Comparison of ENCODE assay signal across 9 cellular contexts in the genomic region with DNA sequence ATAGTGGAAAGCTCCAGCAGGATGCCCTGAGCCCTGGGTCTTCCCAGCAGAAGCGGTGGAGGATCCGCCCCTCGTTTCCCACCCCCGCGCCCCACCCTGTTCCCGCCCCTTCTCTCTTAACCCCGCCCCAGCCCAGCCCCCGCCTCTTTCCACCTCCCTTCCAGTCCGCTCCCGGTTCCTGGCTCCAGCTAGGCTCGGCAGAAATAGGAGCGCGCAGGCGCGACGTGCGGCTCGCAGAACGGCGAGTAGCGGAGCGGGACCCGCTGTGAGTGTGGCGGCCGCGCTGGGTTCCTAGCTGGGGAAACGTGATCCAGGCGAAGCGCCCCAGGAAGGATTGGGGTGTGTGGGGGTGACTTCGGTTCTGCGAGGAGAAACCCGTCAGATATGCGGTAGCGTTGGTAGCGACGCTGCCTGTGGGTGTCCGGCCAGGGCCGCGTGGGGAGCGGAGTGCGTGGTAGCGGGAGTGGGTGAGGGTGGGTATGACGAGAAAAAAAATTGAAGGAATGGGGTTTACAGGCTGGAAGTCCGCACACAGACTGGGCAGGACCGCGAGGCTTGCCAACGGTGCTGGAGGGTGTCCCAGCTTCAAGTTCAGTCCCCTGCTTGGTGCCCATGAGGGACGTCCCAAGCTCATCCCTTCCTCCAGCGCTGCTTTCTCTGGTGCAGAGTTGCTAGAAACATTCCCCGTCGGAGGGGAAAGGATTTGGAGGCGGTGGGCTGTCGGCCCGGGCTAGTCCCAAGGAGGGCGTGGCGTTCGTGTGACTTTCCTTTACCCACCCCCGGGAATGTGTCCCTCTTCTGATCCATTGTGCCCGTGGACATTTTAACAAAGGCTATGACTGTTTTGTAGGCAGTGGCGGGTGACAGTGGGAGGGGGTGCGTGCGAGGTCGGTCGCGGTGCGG. TPM values are rescaled to one million over a fixed set of nuclear protein-coding genes. Genes with fewer than 3 reads are reported as not detected.
DNase-seq lines count a peak whose midpoint lies in the region; ATAC-seq, FAIRE-seq and TF ChIP-seq lines count a peak whose summit lies in the region.
"Had no signal": no experiment of that assay in that cellular context is flagged by ENCODE, and none has a peak within 500 bp of the region (broad histone marks: within the 10 kb centered on the region; RNA-seq: fewer than 3 reads in every experiment).

PRRG1 (plus strand) TSS at position 234 of the 903 bp plus-strand sequence. CDS start 56,886 bp downstream, outside the sequence.

- CTCF ChIA-PET in A549 (lab: Yijun Ruan, JAX) (no interaction called here), HCT116 (lab: Charles Lee) (no interaction called here)

- H3K27ac ChIP-seq in A549 = peak within 1 kb of the TSS; percentile 82 to 88
- peak within 1 kb of the TSS; percentile 75 for H3K27ac ChIP-seq in HCT116 (ENCODE audit: low read depth, low read length)
- H3K27ac ChIP-seq in spleen = peak within 1 kb of the TSS; percentile 51 to 82 (median 74)

- FAIRE-seq in A549 (lab: Jason Lieb, UNC) = no peak
- FAIRE-seq in RCC 7860 (lab: Jason Lieb, UNC) = no peak
- FAIRE-seq: GM12878 had no signal

- H3K4me3 ChIP-seq in A549 (peak within 1 kb of the TSS; percentile 97), HCT116 (replicated peaks in 1 of 2; ENCODE audit: low read depth in 1 of 2, low read length in 2 of 2) (peak within 1 kb of the TSS; percentile 74 to 77), spleen (peak within 1 kb of the TSS; percentile 7 to 69 (median 39))
- H3K4me3 ChIP-seq: GM12878 had no signal

- H3K4me1 ChIP-seq in A549 (peaks cover 4% of the 10 kb centered on the region; the same call in 1 of the 3 replicates), HCT116 (ENCODE audit: control insufficient read depth in 1 of 2, insufficient read depth in 2 of 2, low read length in 2 of 2) (0 out of 4 replicates have a peak, but pooled peaks cover 2 to 5% of the 10 kb centered on the region in 2 experiments), spleen (peaks cover 0 to 4% (median 0%) of the 10 kb centered on the region in 6 donors)

- TF ChIP-seq POLR2A in A549 (IDR thresholded peaks at IDR 0.05; ENCODE audit: low read length) (peak; percentile 77), HCT116 (IDR thresholded peaks at IDR 0.05; ENCODE audit: borderline replicate concordance, extremely low read depth, insufficient read depth, insufficient read length) (no peak), spleen (IDR thresholded peaks at IDR 0.05) (no peak)

- H3K36me3 ChIP-seq in HCT116 (ENCODE audit: control insufficient read depth in 1 of 2, insufficient read depth in 2 of 2, low read length in 2 of 2) (no peaks in the 10 kb centered on the region), spleen (no peaks in the 10 kb centered on the region)

- H3K9me2 ChIP-seq in HCT116 (ENCODE audit: insufficient read depth) = no peaks in the 10 kb centered on the region

- TF ChIP-seq CTCF in A549 (IDR thresholded peaks at IDR 0.05) (no peak), HCT116 (IDR thresholded peaks at IDR 0.05 in 2 of 3, conservative IDR thresholded peaks at IDR 0.05 in 1 of 3; ENCODE audit: borderline replicate concordance in 1 of 3, insufficient read depth in 1 of 3, low read depth in 2 of 3, low read length in 2 of 3) (no peak), spleen (IDR thresholded peaks at IDR 0.05 in 8 of 11, conservative IDR thresholded peaks at IDR 0.05 in 3 of 11) (no peak)

- H3K9ac ChIP-seq in HCT116 (ENCODE audit: low read length) = peak within 1 kb of the TSS; percentile 79

- peak within 1 kb of the TSS; percentile 74 for H2AFZ ChIP-seq in HCT116 (ENCODE audit: low read depth, low read length, poor library complexity, severe bottlenecking)

- intact Hi-C loops in HCT116 (cut with micrococcal nuclease) = no loop called here
- intact Hi-C loops in spleen (cut with DNase I; ENCODE audit: low total_unique reads) = no loop called here

- H3K4me2 ChIP-seq in A549 = peak within 1 kb of the TSS; percentile 89
- H3K4me2 ChIP-seq in HCT116 (ENCODE audit: low read length) = peak within 1 kb of the TSS; percentile 80

- H3K79me2 ChIP-seq in HCT116 (ENCODE audit: insufficient read depth, low read length) = peaks cover 42% of the 10 kb centered on the region

- DNase-seq in A549 (ENCODE audit: low read depth in 1 of 2, low spot score in 1 of 2) (peak; percentile 42 to 80), HCT116 (ENCODE audit: low read depth, low spot score) (peak; percentile 61), RCC 7860 (ENCODE audit: low spot score) (peak; percentile 68), ecto neural progenitor cell (ENCODE audit: low spot score) (peak; percentile 89), left lobe of liver (ENCODE audit: low spot score) (peak; percentile 84), spleen (peak; percentile 80), NCI-H187 treated with DMSO at 0.1 percent for 48 hours (lab: John Stamatoyannopoulos, UW) (no peak)

- H4K20me1 ChIP-seq in HCT116 (ENCODE audit: insufficient read depth) = no peaks in the 10 kb centered on the region

- H3K9me3 ChIP-seq in A549 (no peaks in the 10 kb centered on the region), HCT116 (ENCODE audit: control insufficient read depth in 1 of 2, insufficient read depth in 1 of 2, low read depth in 1 of 2, low read length in 2 of 2) (no peaks in the 10 kb centered on the region), spleen (no peaks in the 10 kb centered on the region)

- POLR2A ChIA-PET in A549 (lab: Yijun Ruan, JAX) (no interaction called here), HCT116 (lab: Charles Lee) (interaction anchor here (0.7 to 1.5 kb wide), 2 partner anchors 10 to 11 kb away, joined by 4 read pairs; no protein-coding TSS in a partner anchor)

- 1% methylated on average over 39 of the region's 66 CpGs for WGBS in A549 (ENCODE audit: missing lambda C conversion rate)
- 3 to 55% (median 9%) methylated on average over 28 to 66 of the region's 66 CpGs for WGBS in spleen, 5 donors

- no peak for TF ChIP-seq EP300 in A549 (IDR thresholded peaks at IDR 0.05)

- H3K27me3 ChIP-seq in HCT116 (ENCODE audit: insufficient read depth, low read length) = no peaks in the 10 kb centered on the region
- H3K27me3 ChIP-seq in spleen (replicated peaks in 1 of 7) = peaks cover 0 to 31% (median 7%) of the 10 kb centered on the region in 7 donors

- BruUV-seq in HCT116 (replicated peaks; lab: Mats Ljungman, UMichigan) = no TSS peak

- RAD21 ChIA-PET in HCT116 (lab: Charles Lee; ENCODE audit: low non-redundant PET in 1 of 2, low total read pairs in 2 of 2, uncharacterized antibody in 2 of 2, unreplicated experiment in 2 of 2) = no interaction called here

- ATAC-seq in A549 (peak; percentile 96 to 97), HCT116 (peak; percentile 92), left lobe of liver (peak; percentile 91), HG03159 (IDR thresholded peaks at IDR 0.05; ENCODE audit: unreplicated experiment) (no peak)
- ATAC-seq: GM12878 had no signal

- TF ChIP-seq RAD21 in A549 (conservative IDR thresholded peaks at IDR 0.05 in 1 of 2, IDR thresholded peaks at IDR 0.05 in 1 of 2) (no peak), HCT116 (IDR thresholded peaks at IDR 0.05; ENCODE audit: low read depth) (no peak)

TF ChIP-seq in A549, 52 proteins besides CTCF, POLR2A, EP300 and RAD21 (continues in another document):
- TF ChIP-seq FOSL2 (IDR thresholded peaks at IDR 0.05) (no peak), FOSL2 (CRISPR knock-in tag; IDR thresholded peaks at IDR 0.05) (no peak), ZSCAN20 (CRISPR knock-in tag; IDR thresholded peaks at IDR 0.05) (no peak), TP53 (CRISPR knock-in tag; IDR thresholded peaks at IDR 0.05) (no peak), ZNF302 (CRISPR knock-in tag; IDR thresholded peaks at IDR 0.05) (no peak)
- TF ChIP-seq, protein P1, sequence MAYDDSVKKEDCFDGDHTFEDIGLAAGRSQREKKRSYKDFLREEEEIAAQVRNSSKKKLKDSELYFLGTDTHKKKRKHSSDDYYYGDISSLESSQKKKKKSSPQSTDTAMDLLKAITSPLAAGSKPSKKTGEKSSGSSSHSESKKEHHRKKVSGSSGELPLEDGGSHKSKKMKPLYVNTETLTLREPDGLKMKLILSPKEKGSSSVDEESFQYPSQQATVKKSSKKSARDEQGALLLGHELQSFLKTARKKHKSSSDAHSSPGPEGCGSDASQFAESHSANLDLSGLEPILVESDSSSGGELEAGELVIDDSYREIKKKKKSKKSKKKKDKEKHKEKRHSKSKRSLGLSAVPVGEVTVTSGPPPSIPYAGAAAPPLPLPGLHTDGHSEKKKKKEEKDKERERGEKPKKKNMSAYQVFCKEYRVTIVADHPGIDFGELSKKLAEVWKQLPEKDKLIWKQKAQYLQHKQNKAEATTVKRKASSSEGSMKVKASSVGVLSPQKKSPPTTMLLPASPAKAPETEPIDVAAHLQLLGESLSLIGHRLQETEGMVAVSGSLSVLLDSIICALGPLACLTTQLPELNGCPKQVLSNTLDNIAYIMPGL (CRISPR knock-in tag; IDR thresholded peaks at IDR 0.05; ENCODE audit: borderline replicate concordance) = no peak

TF ChIP-seq in HCT116, 20 proteins besides CTCF, POLR2A, EP300 and RAD21 (continues in another document):
- TF ChIP-seq SRF (IDR thresholded peaks at IDR 0.05; ENCODE audit: low read depth) (no peak), SP1 (IDR thresholded peaks at IDR 0.05; ENCODE audit: low read depth) (no peak), YY1 (IDR thresholded peaks at IDR 0.05; ENCODE audit: extremely low read depth, insufficient replicate concordance, low read depth, low read length) (no peak), CBX3 (IDR thresholded peaks at IDR 0.05; ENCODE audit: low read depth) (no peak), MAX (IDR thresholded peaks at IDR 0.05) (peak; percentile 53; the same call in 1 of the 2 replicates), ZNF274 (IDR thresholded peaks at IDR 0.05; ENCODE audit: low read depth, low read length) (no peak), EZH2phosphoT487 (IDR thresholded peaks at IDR 0.05; ENCODE audit: borderline replicate concordance) (no peak), ZFX (IDR thresholded peaks at IDR 0.05) (no peak), JUND (IDR thresholded peaks at IDR 0.05) (no peak), EGR1 (IDR thresholded peaks at IDR 0.05; ENCODE audit: low read depth) (no peak), POLR2AphosphoS5 (IDR thresholded peaks at IDR 0.05; ENCODE audit: low read depth, low read length) (peak; percentile 82)

RNA-seq across cellular contexts. Expression of gene PRRG1, which starts in this region (rescaled TPM):
- polyA plus RNA-seq in A549 (2011; rRNA removed) (11.3 and 15.9 TPM in 2 replicates), A549 (2017; fragmentation: RNase III; extraction: RNeasy Plus Mini Kit Qiagen cat#74134 plus additional on column Dnase treatment) (4.7 to 5.0 TPM (median 5.0 TPM) in 3 replicates), spleen (under 1 TPM; 0.41 to 0.99 (median 0.62) TPM)
- polyA plus RNA-seq in A549 (2012; cell fraction: cytosol; rRNA removed) = 3.0 and 3.7 TPM in 2 replicates
- 2.9 and 4.2 TPM in 2 replicates for polyA plus RNA-seq in A549 (2012; cell fraction: nucleus; rRNA removed)
- polyA minus RNA-seq in A549 (2011; rRNA and poly(A)+ RNA removed) = 13.6 and 14.5 TPM in 2 replicates
- total RNA-seq in HCT116 (2021; ENCODE audit: unreplicated experiment) (16.0 TPM), left lobe of liver (6.3 TPM), spleen (10 to 100 TPM in 1 of 7 donors, 1 to 10 TPM in 6; 4.5 to 12.0 (median 6.8) TPM)
- polyA plus RNA-seq in HCT116 (2012) = 6.1 TPM in 2 replicates
- total RNA-seq: GM12878 had no signal
- polyA plus RNA-seq: GM12878 had no signal

Comparison
In these comparisons a context has a peak if more than half of its experiments do, and no peak if none do; other contexts are left out.
1. H3K4me3 ChIP-seq: peak in every context shown above with its lines; median percentile 97 in A549; 76 in HCT116; 39 in spleen.
2. Of the 6 proteins assayed by ChIP-seq in both A549 and HCT116: peak only in A549: POLR2A; only in HCT116: MAX; in both: none; in neither: 4.